In the genomic region with DNA sequence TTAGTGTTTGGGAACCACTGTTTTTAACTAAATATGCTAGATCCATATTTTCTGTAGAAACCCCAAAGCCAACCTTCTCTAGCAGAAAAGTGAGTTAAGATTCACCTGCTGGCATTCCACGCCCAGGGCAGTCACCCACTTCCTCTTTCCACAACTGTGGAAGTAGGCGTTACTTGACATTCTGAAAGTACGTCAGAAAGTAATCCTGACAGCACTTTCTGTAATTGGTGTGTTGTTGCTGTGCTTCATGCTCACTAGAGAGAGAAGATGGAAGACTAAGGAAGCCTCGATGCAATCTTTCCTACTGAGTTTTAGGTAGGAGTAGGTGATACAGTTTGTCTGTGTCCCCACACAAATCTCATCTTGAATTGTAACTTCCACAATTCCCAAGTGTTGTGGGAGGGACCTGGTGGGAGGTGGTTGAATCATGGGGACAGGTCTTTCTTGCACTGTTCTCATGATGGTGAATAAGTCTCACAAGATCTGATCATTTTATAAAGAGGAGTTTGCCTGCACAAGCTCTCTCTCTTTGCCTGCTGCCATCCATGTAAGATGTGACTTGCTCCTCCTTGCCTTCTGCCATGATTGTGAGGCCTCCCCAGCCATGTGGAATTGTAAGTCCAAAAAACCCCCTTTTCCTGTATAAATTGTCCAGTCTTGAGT, we compare ENCODE assay signal across 1 cellular context.
TF ChIP-seq lines count a peak whose summit lies in the region.

No MANE protein-coding gene starts in this region.

TF ChIP-seq in WTC11, 78 proteins besides CTCF, POLR2A, EP300 and RAD21 (continued from another document):
- no peak for TF ChIP-seq ZBTB43 (CRISPR knock-in tag; IDR thresholded peaks at IDR 0.05)
